ENCODE assay signal across 2 cellular contexts in the genomic region with DNA sequence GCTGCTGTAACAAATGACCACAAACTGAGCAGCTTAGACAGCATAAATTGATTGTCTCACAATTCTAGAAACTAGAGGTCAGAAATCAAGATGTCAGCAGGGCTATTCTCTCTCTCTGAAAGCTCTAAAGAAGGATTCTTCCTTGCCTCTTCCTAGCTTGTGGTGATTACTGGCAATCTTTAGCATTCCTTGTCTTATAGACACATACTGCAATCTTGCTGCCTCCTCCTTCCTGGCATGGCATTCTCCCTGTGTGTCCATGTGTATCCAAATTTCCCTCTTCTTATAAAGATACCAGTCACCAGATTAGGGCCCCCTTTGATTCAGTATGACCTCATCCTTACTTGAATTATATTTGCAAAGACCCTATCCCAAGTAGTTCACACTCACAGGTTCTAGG.
TF ChIP-seq lines count a peak whose summit lies in the region.

No MANE protein-coding gene starts in this region.

TF ChIP-seq in SK-N-SH, 30 proteins besides CTCF, POLR2A, EP300 and RAD21 (continued from another document):
- TF ChIP-seq EZH2phosphoT487 (IDR thresholded peaks at IDR 0.05; ENCODE audit: borderline replicate concordance, low read depth) (no peak), MEF2A (IDR thresholded peaks at IDR 0.05; ENCODE audit: borderline replicate concordance, low read depth) (no peak), NFIC (IDR thresholded peaks at IDR 0.05; ENCODE audit: borderline replicate concordance) (no peak), RFX5 (IDR thresholded peaks at IDR 0.05; ENCODE audit: low read length) (no peak), YY1 (IDR thresholded peaks at IDR 0.05; ENCODE audit: low read depth) (no peak)
- TF ChIP-seq, protein P1, sequence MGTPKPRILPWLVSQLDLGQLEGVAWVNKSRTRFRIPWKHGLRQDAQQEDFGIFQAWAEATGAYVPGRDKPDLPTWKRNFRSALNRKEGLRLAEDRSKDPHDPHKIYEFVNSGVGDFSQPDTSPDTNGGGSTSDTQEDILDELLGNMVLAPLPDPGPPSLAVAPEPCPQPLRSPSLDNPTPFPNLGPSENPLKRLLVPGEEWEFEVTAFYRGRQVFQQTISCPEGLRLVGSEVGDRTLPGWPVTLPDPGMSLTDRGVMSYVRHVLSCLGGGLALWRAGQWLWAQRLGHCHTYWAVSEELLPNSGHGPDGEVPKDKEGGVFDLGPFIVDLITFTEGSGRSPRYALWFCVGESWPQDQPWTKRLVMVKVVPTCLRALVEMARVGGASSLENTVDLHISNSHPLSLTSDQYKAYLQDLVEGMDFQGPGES (IDR thresholded peaks at IDR 0.05; ENCODE audit: low read depth, low read length) = no peak

TF ChIP-seq in SK-N-SH treated with all-trans-retinoic acid at 6 μM for 48 hours, 23 proteins besides CTCF, POLR2A, EP300 and RAD21 (continued from another document):
- TF ChIP-seq, protein P2, sequence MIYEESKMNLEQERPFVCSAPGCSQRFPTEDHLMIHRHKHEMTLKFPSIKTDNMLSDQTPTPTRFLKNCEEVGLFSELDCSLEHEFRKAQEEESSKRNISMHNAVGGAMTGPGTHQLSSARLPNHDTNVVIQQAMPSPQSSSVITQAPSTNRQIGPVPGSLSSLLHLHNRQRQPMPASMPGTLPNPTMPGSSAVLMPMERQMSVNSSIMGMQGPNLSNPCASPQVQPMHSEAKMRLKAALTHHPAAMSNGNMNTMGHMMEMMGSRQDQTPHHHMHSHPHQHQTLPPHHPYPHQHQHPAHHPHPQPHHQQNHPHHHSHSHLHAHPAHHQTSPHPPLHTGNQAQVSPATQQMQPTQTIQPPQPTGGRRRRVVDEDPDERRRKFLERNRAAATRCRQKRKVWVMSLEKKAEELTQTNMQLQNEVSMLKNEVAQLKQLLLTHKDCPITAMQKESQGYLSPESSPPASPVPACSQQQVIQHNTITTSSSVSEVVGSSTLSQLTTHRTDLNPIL (CRISPR knock-in tag; IDR thresholded peaks at IDR 0.05; ENCODE audit: low read depth) = no peak
- TF ChIP-seq ZNF8 (CRISPR knock-in tag; IDR thresholded peaks at IDR 0.05) (no peak), ISL1 (CRISPR knock-in tag; IDR thresholded peaks at IDR 0.05) (no peak), SNAI2 (CRISPR knock-in tag; IDR thresholded peaks at IDR 0.05) (no peak), ZNF565 (CRISPR knock-in tag; conservative IDR thresholded peaks at IDR 0.05; ENCODE audit: low read depth) (no peak), ZFP30 (CRISPR knock-in tag; IDR thresholded peaks at IDR 0.05) (no peak), ZNF70 (CRISPR knock-in tag; IDR thresholded peaks at IDR 0.05) (no peak), BACH2 (CRISPR knock-in tag; IDR thresholded peaks at IDR 0.05; ENCODE audit: borderline replicate concordance) (no peak), PPARA (CRISPR knock-in tag; IDR thresholded peaks at IDR 0.05; ENCODE audit: borderline replicate concordance) (no peak), ZFP3 (CRISPR knock-in tag; IDR thresholded peaks at IDR 0.05) (no peak), RARB (CRISPR knock-in tag; IDR thresholded peaks at IDR 0.05) (no peak), ESRRG (CRISPR knock-in tag; IDR thresholded peaks at IDR 0.05) (no peak)
- TF ChIP-seq, protein P3, sequence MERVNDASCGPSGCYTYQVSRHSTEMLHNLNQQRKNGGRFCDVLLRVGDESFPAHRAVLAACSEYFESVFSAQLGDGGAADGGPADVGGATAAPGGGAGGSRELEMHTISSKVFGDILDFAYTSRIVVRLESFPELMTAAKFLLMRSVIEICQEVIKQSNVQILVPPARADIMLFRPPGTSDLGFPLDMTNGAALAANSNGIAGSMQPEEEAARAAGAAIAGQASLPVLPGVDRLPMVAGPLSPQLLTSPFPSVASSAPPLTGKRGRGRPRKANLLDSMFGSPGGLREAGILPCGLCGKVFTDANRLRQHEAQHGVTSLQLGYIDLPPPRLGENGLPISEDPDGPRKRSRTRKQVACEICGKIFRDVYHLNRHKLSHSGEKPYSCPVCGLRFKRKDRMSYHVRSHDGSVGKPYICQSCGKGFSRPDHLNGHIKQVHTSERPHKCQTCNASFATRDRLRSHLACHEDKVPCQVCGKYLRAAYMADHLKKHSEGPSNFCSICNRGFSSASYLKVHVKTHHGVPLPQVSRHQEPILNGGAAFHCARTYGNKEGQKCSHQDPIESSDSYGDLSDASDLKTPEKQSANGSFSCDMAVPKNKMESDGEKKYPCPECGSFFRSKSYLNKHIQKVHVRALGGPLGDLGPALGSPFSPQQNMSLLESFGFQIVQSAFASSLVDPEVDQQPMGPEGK (CRISPR knock-in tag; IDR thresholded peaks at IDR 0.05; ENCODE audit: borderline replicate concordance) = no peak
- TF ChIP-seq, protein P4, sequence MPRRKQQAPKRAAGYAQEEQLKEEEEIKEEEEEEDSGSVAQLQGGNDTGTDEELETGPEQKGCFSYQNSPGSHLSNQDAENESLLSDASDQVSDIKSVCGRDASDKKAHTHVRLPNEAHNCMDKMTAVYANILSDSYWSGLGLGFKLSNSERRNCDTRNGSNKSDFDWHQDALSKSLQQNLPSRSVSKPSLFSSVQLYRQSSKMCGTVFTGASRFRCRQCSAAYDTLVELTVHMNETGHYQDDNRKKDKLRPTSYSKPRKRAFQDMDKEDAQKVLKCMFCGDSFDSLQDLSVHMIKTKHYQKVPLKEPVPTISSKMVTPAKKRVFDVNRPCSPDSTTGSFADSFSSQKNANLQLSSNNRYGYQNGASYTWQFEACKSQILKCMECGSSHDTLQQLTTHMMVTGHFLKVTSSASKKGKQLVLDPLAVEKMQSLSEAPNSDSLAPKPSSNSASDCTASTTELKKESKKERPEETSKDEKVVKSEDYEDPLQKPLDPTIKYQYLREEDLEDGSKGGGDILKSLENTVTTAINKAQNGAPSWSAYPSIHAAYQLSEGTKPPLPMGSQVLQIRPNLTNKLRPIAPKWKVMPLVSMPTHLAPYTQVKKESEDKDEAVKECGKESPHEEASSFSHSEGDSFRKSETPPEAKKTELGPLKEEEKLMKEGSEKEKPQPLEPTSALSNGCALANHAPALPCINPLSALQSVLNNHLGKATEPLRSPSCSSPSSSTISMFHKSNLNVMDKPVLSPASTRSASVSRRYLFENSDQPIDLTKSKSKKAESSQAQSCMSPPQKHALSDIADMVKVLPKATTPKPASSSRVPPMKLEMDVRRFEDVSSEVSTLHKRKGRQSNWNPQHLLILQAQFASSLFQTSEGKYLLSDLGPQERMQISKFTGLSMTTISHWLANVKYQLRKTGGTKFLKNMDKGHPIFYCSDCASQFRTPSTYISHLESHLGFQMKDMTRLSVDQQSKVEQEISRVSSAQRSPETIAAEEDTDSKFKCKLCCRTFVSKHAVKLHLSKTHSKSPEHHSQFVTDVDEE (CRISPR knock-in tag; IDR thresholded peaks at IDR 0.05) = no peak
